In the genomic region with DNA sequence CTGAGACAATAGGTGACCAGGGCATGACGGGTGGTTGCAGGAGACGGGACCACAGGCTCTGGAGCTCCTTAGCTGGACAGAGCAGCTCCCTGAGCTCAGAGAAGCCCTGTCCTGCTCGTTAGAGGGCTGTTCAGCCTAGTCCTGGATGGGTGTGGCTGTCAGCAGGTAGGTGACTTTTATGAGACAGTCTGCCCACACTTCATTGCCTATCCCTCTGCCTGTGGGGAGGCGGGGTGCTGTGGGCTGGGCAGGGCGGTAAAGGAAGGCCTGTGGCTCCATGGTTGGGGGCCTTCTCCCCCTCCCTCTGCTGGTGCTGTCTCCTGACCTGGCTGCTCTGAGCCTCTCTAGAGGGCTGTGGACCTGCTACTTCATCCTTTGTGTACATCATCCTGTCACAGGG, we compare ENCODE assay signal across 23 cellular contexts.
"Had no signal": no experiment of that assay in that cellular context is flagged by ENCODE, and none has a peak within 500 bp of the region (broad histone marks: within the 10 kb centered on the region; RNA-seq: fewer than 3 reads in every experiment).

No MANE protein-coding gene starts in this region.

- H3K27ac ChIP-seq: dorsolateral prefrontal cortex, epithelial cell of prostate, foreskin keratinocyte, gastroesophageal sphincter, heart right ventricle, parathyroid adenoma, right atrium auricular region, sigmoid colon, stomach, thyroid gland had no signal

- ATAC-seq: esophagus mucosa; gastroesophageal sphincter; heart right ventricle; left ventricle myocardium superior; natural killer cell treated with Interleukin-12 subunit alpha and Interleukin-12 subunit beta and Interleukin-15 and Interleukin-18, amount 100 ng/mL, for 72 hours; stimulated activated effector memory CD8-positive, alpha-beta T cell treated with anti-CD3 and anti-CD28 coated beads, Interleukin-12 subunit alpha, Interleukin-12 subunit beta, amount 100 ng/mL, for 72 hours had no signal

- H3K27me3 ChIP-seq: foreskin keratinocyte, gastroesophageal sphincter, right atrium auricular region, sigmoid colon, thyroid gland had no signal

- H3K4me3 ChIP-seq: dorsolateral prefrontal cortex, gastroesophageal sphincter, heart right ventricle, lung, right atrium auricular region, sigmoid colon, stomach, thyroid gland had no signal

- H3K9me3 ChIP-seq: right atrium auricular region, thyroid gland had no signal

- DNase-seq: dorsolateral prefrontal cortex; effector CD4-positive, alpha-beta T cell; endodermal cell; foreskin keratinocyte; glutamatergic neuron; heart right ventricle; hippocampal formation; naive B cell; sigmoid colon; stimulated activated CD4-positive, alpha-beta T cell treated with anti-CD3 and anti-CD28 coated beads, Interleukin-2, amount 100 ng/mL, for 24 hours; stimulated activated CD4-positive, alpha-beta T cell treated with anti-CD3 and anti-CD28 coated beads, Interleukin-4, amount 100 ng/mL, for 24 hours; stimulated activated naive CD4-positive, alpha-beta T cell treated with Interleukin-2 at 50 U/mL for 16 hours; stomach; thyroid gland had no signal

- H3K4me1 ChIP-seq: foreskin keratinocyte, parathyroid adenoma had no signal

- H3K9ac ChIP-seq: parathyroid adenoma had no signal

- H3K36me3 ChIP-seq: gastroesophageal sphincter, heart right ventricle, right atrium auricular region, sigmoid colon, stomach, thyroid gland had no signal
